1 cellular context compared by ENCODE assay signal in genomic region chr1:94792876-94793605, GRCh38.
A peak's percentile ranks its signal among the peaks of the same experiment; 100 is the strongest.
TF ChIP-seq lines count a peak whose summit lies in the region.

No MANE protein-coding gene starts in this region.

TF ChIP-seq in HCT116, 20 proteins besides CTCF, POLR2A, EP300 and RAD21:
- TF ChIP-seq ZBTB33 (IDR thresholded peaks at IDR 0.05; ENCODE audit: extremely low read depth, insufficient replicate concordance, low read length), result no peak
- peak; percentile 3; the same call in 1 of the 2 replicates for TF ChIP-seq SP1 (IDR thresholded peaks at IDR 0.05; ENCODE audit: low read depth)
- no peak for TF ChIP-seq EZH2phosphoT487 (IDR thresholded peaks at IDR 0.05; ENCODE audit: borderline replicate concordance)
- no peak for TF ChIP-seq SIN3A (IDR thresholded peaks at IDR 0.05; ENCODE audit: low read depth)
- 0 out of 2 replicates have a peak, but pooled peaks have one; percentile 3 for TF ChIP-seq JUND (IDR thresholded peaks at IDR 0.05)
- TF ChIP-seq YY1 (IDR thresholded peaks at IDR 0.05; ENCODE audit: extremely low read depth, insufficient replicate concordance, low read depth, low read length), result no peak
- no peak for TF ChIP-seq CEBPB (IDR thresholded peaks at IDR 0.05; ENCODE audit: low read depth)
- 0 out of 2 replicates have a peak, but pooled peaks have one; percentile 4 for TF ChIP-seq ELF1 (IDR thresholded peaks at IDR 0.05; ENCODE audit: borderline replicate concordance, low read depth)
- no peak for TF ChIP-seq TCF7L2 (IDR thresholded peaks at IDR 0.05; ENCODE audit: borderline replicate concordance, extremely low read depth, insufficient read depth, insufficient read length)
- TF ChIP-seq MAX (IDR thresholded peaks at IDR 0.05), result no peak
- TF ChIP-seq EGR1 (IDR thresholded peaks at IDR 0.05; ENCODE audit: low read depth), result 0 out of 2 replicates have a peak, but pooled peaks have one; percentile 4
- TF ChIP-seq ATF3 (IDR thresholded peaks at IDR 0.05), result no peak
- no peak for TF ChIP-seq ZFX (IDR thresholded peaks at IDR 0.05)
- TF ChIP-seq SRF (IDR thresholded peaks at IDR 0.05; ENCODE audit: low read depth), result no peak
- no peak for TF ChIP-seq CBX3 (IDR thresholded peaks at IDR 0.05; ENCODE audit: low read depth)
- TF ChIP-seq FOSL1 (IDR thresholded peaks at IDR 0.05; ENCODE audit: low read depth), result no peak
- no peak for TF ChIP-seq REST (IDR thresholded peaks at IDR 0.05; ENCODE audit: low read depth)
- no peak for TF ChIP-seq ZNF274 (IDR thresholded peaks at IDR 0.05; ENCODE audit: low read depth, low read length)
- TF ChIP-seq EZH2 (IDR thresholded peaks at IDR 0.05), result no peak
- no peak for TF ChIP-seq POLR2AphosphoS5 (IDR thresholded peaks at IDR 0.05; ENCODE audit: low read depth, low read length)
